8 cellular contexts compared by ENCODE assay signal in the genomic region with DNA sequence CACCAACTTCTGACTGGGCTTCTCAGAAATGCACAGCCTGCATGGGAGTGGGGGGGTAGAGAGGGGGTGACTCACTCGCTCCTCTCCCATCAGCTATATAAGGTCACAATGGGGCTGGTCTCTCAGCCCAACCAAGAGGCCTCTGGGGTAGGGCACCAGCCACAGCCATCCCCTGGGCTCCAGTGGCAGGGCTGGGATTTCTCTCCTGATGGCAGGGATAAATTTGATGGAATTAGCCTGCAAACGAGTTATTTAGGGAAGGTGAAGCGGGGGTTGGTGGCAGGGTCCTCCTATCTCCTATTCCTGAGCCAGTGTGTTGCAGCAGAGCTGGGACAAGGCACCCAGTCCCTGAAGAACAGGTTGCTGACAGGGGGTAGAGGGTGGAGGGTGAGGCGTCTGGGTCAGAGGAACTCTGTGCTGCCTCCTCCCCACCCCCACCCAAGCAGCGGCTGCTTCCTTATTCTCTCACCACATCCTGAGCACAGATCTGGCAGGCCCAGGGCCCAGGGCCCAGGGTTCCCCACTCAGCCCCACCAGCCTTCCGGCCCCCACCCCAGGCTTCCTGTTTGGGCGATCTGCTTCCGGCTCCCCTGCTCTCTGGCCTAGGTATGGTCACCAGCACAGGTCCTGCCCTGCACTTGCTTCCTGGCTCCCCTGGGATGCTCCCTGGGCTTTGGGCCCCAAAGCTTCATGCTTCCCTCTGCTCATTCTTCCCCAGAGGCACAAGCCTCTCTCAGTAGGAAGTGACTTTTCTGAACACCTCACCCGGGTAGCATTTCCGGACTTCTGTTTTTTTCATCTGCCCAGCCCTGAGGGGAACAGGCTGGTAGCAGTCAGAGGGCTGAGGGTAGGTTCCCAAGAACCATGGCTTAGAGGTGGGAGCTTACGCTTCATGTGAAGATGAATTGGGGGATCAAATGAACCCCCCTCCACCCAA. TPM values are rescaled to one million over a fixed set of nuclear protein-coding genes. Genes with fewer than 3 reads are reported as not detected.
DNase-seq lines count a peak whose midpoint lies in the region; ATAC-seq and TF ChIP-seq lines count a peak whose summit lies in the region.

No MANE protein-coding gene starts in this region.

- ATAC-seq in GM21786 (IDR thresholded peaks at IDR 0.05; ENCODE audit: unreplicated experiment) = peak; percentile 44
- no peak for ATAC-seq in HG03520 (IDR thresholded peaks at IDR 0.05; ENCODE audit: unreplicated experiment)

- peak overlapping the region; percentile 41 for H3K4me3 Mint-ChIP-seq in Calu3 (ENCODE audit: low read depth, unreplicated experiment)
- peak overlapping the region; percentile 93 for H3K4me3 Mint-ChIP-seq in dendritic cell treated with granulocyte-macrophage colony-stimulating factor and Interleukin-4, amounts not matched to agents 40 ng/mL and 50 ng/mL, for 4 days

- H3K36me3 Mint-ChIP-seq in Calu3 (ENCODE audit: insufficient read depth, unreplicated experiment) = peaks cover 73% of the 10 kb centered on the region
- peaks cover 100% of the 10 kb centered on the region for H3K36me3 Mint-ChIP-seq in dendritic cell treated with granulocyte-macrophage colony-stimulating factor and Interleukin-4, amounts not matched to agents 40 ng/mL and 50 ng/mL, for 4 days (ENCODE audit: low read depth)

- peaks cover 25% of the 10 kb centered on the region for H3K4me1 ChIP-seq in MM.1S (ENCODE audit: low read length)

- H3K9me3 ChIP-seq in MM.1S (replicated peaks; ENCODE audit: insufficient read depth, low read length) = no peaks in the 10 kb centered on the region

- peak overlapping the region; percentile 53 for H3K9ac ChIP-seq in MM.1S (ENCODE audit: low read length)

- no peaks in the 10 kb centered on the region for H3K9me3 Mint-ChIP-seq in Calu3 (ENCODE audit: low read depth, unreplicated experiment)
- no peaks in the 10 kb centered on the region for H3K9me3 Mint-ChIP-seq in dendritic cell treated with granulocyte-macrophage colony-stimulating factor and Interleukin-4, amounts not matched to agents 40 ng/mL and 50 ng/mL, for 4 days

- peak overlapping the region; percentile 87 for H3K4me3 ChIP-seq in MM.1S (ENCODE audit: low read length)

- TF ChIP-seq CTCF in Calu3 (IDR thresholded peaks at IDR 0.05; ENCODE audit: unreplicated experiment) (no peak), MM.1S (IDR thresholded peaks at IDR 0.05; ENCODE audit: low read length) (no peak)

- BruUV-seq in Calu3 (replicated peaks; lab: Mats Ljungman, UMichigan) = TSS peak; percentile 68

- H4K20me1 ChIP-seq in MM.1S (ENCODE audit: insufficient read depth, low read length) = no peaks in the 10 kb centered on the region

- CTCF ChIA-PET in Calu3 (lab: Charles Lee) = interaction anchor here (0.6 to 1.5 kb wide), 7 partner anchors 8 to 70 kb away, joined by 3 to 11 read pairs (median 4); partner anchors contain the start of genes MDC1 and NRM

- H3K27me3 Mint-ChIP-seq in Calu3 (ENCODE audit: unreplicated experiment) = no peaks in the 10 kb centered on the region
- no peaks in the 10 kb centered on the region for H3K27me3 Mint-ChIP-seq in dendritic cell treated with granulocyte-macrophage colony-stimulating factor and Interleukin-4, amounts not matched to agents 40 ng/mL and 50 ng/mL, for 4 days

- H3K4me1 Mint-ChIP-seq in Calu3 (ENCODE audit: low read depth, unreplicated experiment) = peaks cover 74% of the 10 kb centered on the region
- H3K4me1 Mint-ChIP-seq in dendritic cell treated with granulocyte-macrophage colony-stimulating factor and Interleukin-4, amounts not matched to agents 40 ng/mL and 50 ng/mL, for 4 days (ENCODE audit: low read depth) = peaks cover 53% of the 10 kb centered on the region

- H3K27me3 ChIP-seq in MM.1S (replicated peaks; ENCODE audit: insufficient read depth, low read length) = no peaks in the 10 kb centered on the region

- H3F3A ChIP-seq in MM.1S (ENCODE audit: insufficient read depth, low read length) = peaks cover 47% of the 10 kb centered on the region

- H3K79me2 ChIP-seq in MM.1S (ENCODE audit: low read length) = peaks cover 84% of the 10 kb centered on the region

- H3K4me2 ChIP-seq in MM.1S (ENCODE audit: low read depth, low read length) = peak overlapping the region; percentile 91

- H3K27ac Mint-ChIP-seq in Calu3 (ENCODE audit: unreplicated experiment) = peak overlapping the region; percentile 42
- peak overlapping the region; percentile 91 for H3K27ac Mint-ChIP-seq in dendritic cell treated with granulocyte-macrophage colony-stimulating factor and Interleukin-4, amounts not matched to agents 40 ng/mL and 50 ng/mL, for 4 days

- intact Hi-C loops in Calu3 (cut with micrococcal nuclease; ENCODE audit: unreplicated experiment) = no loop called here
- intact Hi-C loops in dendritic cell treated with granulocyte-macrophage colony-stimulating factor and Interleukin-4, amounts not matched to agents 40 ng/mL and 50 ng/mL, for 4 days (cut with micrococcal nuclease) = loop anchor here (2.0 kb wide), 1 partner anchor 66 kb away; the partner anchor contains the start of genes MRPS18B and PPP1R10

- H3K36me3 ChIP-seq in MM.1S (replicated peaks; ENCODE audit: insufficient read depth, low read length) = no peaks in the 10 kb centered on the region

- peak overlapping the region; percentile 80 for H3K27ac ChIP-seq in MM.1S (ENCODE audit: low read length)

- H3K9me2 ChIP-seq in MM.1S (replicated peaks; ENCODE audit: insufficient read depth, low read length) = no peaks in the 10 kb centered on the region

- DNase-seq in Calu3 (peak; percentile 71), MM.1S (peak; percentile 92), lung microvascular endothelial cell (ENCODE audit: low read depth in 2 of 2) (peak; percentile 82 to 92)
- peak; percentile 79 for DNase-seq in activated CD4-positive, alpha-beta T cell treated with anti-CD3 and anti-CD28 coated beads, Interleukin-2, amount 50 U/mL, for 1 hour
- peak; percentile 68 to 69 (median 68) for DNase-seq in stimulated activated CD4-positive, alpha-beta T cell treated with anti-CD3 and anti-CD28 coated beads, TNF-alpha, amount 100 ng/mL, for 1 hour (ENCODE audit: low read depth in 3 of 3, low spot score in 1 of 3)

- 0 out of 2 replicates have a peak overlapping the region, but pooled peaks have one; percentile 29 for H2AFZ ChIP-seq in MM.1S (ENCODE audit: low read length)

RNA-seq across cellular contexts. Expression of gene PPP1R18, which starts 4.0 kb away (rescaled TPM):
- total RNA-seq in Calu3 (2022) (22.0 and 28.2 TPM in 2 replicates), lung microvascular endothelial cell (31.5 and 33.6 TPM in 2 replicates)

RNA-seq across cellular contexts. Expression of gene NRM, which starts 8.3 kb away (rescaled TPM):
- total RNA-seq in Calu3 (2022) (22.8 and 30.2 TPM in 2 replicates), lung microvascular endothelial cell (1.6 and 2.2 TPM in 2 replicates)

RNA-seq across cellular contexts. Expression of gene DHX16, which starts 9.6 kb away (rescaled TPM):
- total RNA-seq in Calu3 (2022) (51.6 and 55.6 TPM in 2 replicates), lung microvascular endothelial cell (25.1 and 32.5 TPM in 2 replicates)

RNA-seq across cellular contexts. Expression of gene MDC1, which starts 34.6 kb away (rescaled TPM):
- total RNA-seq in Calu3 (2022) = 62.4 and 66.6 TPM in 2 replicates
- total RNA-seq in lung microvascular endothelial cell = 3.0 and 4.1 TPM in 2 replicates

RNA-seq across cellular contexts. Expression of gene C6orf136, which starts 35.5 kb away (rescaled TPM):
- total RNA-seq in Calu3 (2022) (25.3 and 32.4 TPM in 2 replicates), lung microvascular endothelial cell (3.1 and 5.6 TPM in 2 replicates)
